Comparison of ENCODE assay signal across 13 cellular contexts in genomic region chr12:55642275-55643068, GRCh38. TPM values are rescaled to one million over a fixed set of nuclear protein-coding genes. Genes with fewer than 3 reads are reported as not detected.
DNase-seq lines count a peak whose midpoint lies in the region; ATAC-seq and TF ChIP-seq lines count a peak whose summit lies in the region.
"Had no signal": no experiment of that assay in that cellular context is flagged by ENCODE, and none has a peak within 500 bp of the region (broad histone marks: within the 10 kb centered on the region; RNA-seq: fewer than 3 reads in every experiment).

No MANE protein-coding gene starts in this region.

- no peaks in the 10 kb centered on the region for H3K4me1 Mint-ChIP-seq in type B pancreatic cell (ENCODE audit: unreplicated experiment)

- peak; percentile 55 for DNase-seq in activated CD4-positive, alpha-beta T cell treated with anti-CD3 and anti-CD28 coated beads for 48 hours
- DNase-seq in activated CD4-positive, alpha-beta T cell treated with anti-CD3 and anti-CD28 coated beads for 1 hour, result no peak
- DNase-seq in SIG-M5 treated with dmso at 0.1 percent for 504 hours (lab: John Stamatoyannopoulos, UW; ENCODE audit: unreplicated experiment) (peak; percentile 98), pons (ENCODE audit: low spot score) (peak; percentile 77), type B pancreatic cell (ENCODE audit: extremely low spot score, unreplicated experiment) (no peak), hypothalamus (lab: John Stamatoyannopoulos, UW) (no peak)
- DNase-seq: NCI-H510A, T1000 had no signal

- H3K9me3 Mint-ChIP-seq in type B pancreatic cell, result no peaks in the 10 kb centered on the region

- H3K4me3 Mint-ChIP-seq in type B pancreatic cell, result no peak overlapping the region

- no peak for TF ChIP-seq CTCF in type B pancreatic cell (conservative IDR thresholded peaks at IDR 0.05)

- peaks cover 25% of the 10 kb centered on the region for H3K27me3 Mint-ChIP-seq in type B pancreatic cell

- H3K36me3 Mint-ChIP-seq in type B pancreatic cell, result no peaks in the 10 kb centered on the region

- ATAC-seq in HG02981 (IDR thresholded peaks at IDR 0.05; ENCODE audit: unreplicated experiment) (peak; percentile 35), GM19397 (IDR thresholded peaks at IDR 0.05; ENCODE audit: unreplicated experiment) (no peak)

- no peak overlapping the region for H3K27ac Mint-ChIP-seq in type B pancreatic cell

RNA-seq across cellular contexts. Expression of gene OR10P1, which starts 5.8 kb away (rescaled TPM):
- not detected in 2 replicates for total RNA-seq in type B pancreatic cell (ENCODE audit: low replicate concordance)
- total RNA-seq: A172, endothelial cell of umbilical vein, pulmonary artery endothelial cell had no signal

Comparison
In these comparisons a context has a peak if more than half of its experiments do, and no peak if none do; other contexts are left out.
1. DNase-seq: peak in activated CD4-positive, alpha-beta T cell treated with anti-CD3 and anti-CD28 coated beads for 48 hours (single experiment), SIG-M5 treated with dmso at 0.1 percent for 504 hours (single experiment) and pons (single experiment); none in activated CD4-positive, alpha-beta T cell treated with anti-CD3 and anti-CD28 coated beads for 1 hour (single experiment), type B pancreatic cell (single experiment) and hypothalamus (0 of 51).